ENCODE assay signal across 21 cellular contexts in the genomic region with DNA sequence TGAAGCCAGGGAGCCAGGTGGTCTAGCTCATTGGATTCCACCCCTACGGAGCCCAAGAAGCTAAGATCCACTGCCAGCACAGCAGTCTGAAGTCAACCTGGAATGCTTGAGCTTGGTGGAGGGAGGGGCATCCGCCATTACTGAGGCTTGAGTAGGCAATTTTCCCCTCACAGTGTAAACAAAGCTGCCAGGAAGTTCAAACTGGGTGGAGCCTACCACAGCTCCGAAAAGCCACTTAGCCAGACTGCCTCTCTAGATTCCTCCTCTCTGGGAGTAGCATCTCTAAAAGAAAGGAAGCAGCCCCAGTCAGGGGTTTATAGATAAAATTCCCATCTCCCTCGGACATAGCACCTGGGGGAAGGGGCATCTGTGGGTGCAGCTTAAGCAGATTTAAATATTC.
"Had no signal": no experiment of that assay in that cellular context is flagged by ENCODE, and none has a peak within 500 bp of the region (broad histone marks: within the 10 kb centered on the region; RNA-seq: fewer than 3 reads in every experiment).

No MANE protein-coding gene starts in this region.

- ATAC-seq: activated CD4-positive, CD25-positive, alpha-beta regulatory T cell treated with anti-CD3 and anti-CD28 coated beads, Interleukin-2, amount 50 U/mL, for 24 hours; activated CD8-positive, alpha-beta T cell treated with anti-CD3 and anti-CD28 coated beads, Interleukin-2, amount 10 ng/mL, durations not matched to agents 7 days and 5 days; left colon; lower lobe of right lung; natural killer cell; pancreas; right lobe of liver; stimulated activated effector memory CD8-positive, alpha-beta T cell treated with anti-CD3 and anti-CD28 coated beads, Interleukin-12 subunit alpha, Interleukin-12 subunit beta, amount 100 ng/mL, for 72 hours had no signal

- H3K9me3 ChIP-seq: lower lobe of right lung, pancreas, right lobe of liver, vagina had no signal

- H3K27me3 ChIP-seq: pancreas, right lobe of liver, stomach, vagina had no signal

- H3K36me3 Mint-ChIP-seq: activated naive CD8-positive, alpha-beta T cell treated with anti-CD3 and anti-CD28 coated beads, Interleukin-2, amount 10 ng/mL, durations not matched to agents 7 days and 5 days; natural killer cell; stimulated activated effector memory CD8-positive, alpha-beta T cell treated with anti-CD3 and anti-CD28 coated beads, Interleukin-12 subunit alpha, Interleukin-12 subunit beta, amount 100 ng/mL, for 72 hours had no signal

- H3K4me3 Mint-ChIP-seq: activated CD4-positive, alpha-beta T cell treated with anti-CD3 and anti-CD28 coated beads, Interleukin-2, amount 10 ng/mL, durations not matched to agents 7 days and 5 days; activated CD8-positive, alpha-beta T cell treated with anti-CD3 and anti-CD28 coated beads, Interleukin-2, amount 10 ng/mL, durations not matched to agents 7 days and 5 days; activated naive CD8-positive, alpha-beta T cell treated with anti-CD3 and anti-CD28 coated beads, Interleukin-2, amount 10 ng/mL, durations not matched to agents 7 days and 5 days; activated T-cell treated with anti-CD3 and anti-CD28 coated beads, Interleukin-2, amount 50 U/mL, for 24 hours; natural killer cell; stimulated activated effector memory CD8-positive, alpha-beta T cell treated with anti-CD3 and anti-CD28 coated beads, Interleukin-12 subunit alpha, Interleukin-12 subunit beta, amount 100 ng/mL, for 72 hours had no signal

- H3K27ac Mint-ChIP-seq: activated CD4-positive, alpha-beta T cell treated with anti-CD3 and anti-CD28 coated beads, Interleukin-2, amount 10 ng/mL, durations not matched to agents 7 days and 5 days; activated CD8-positive, alpha-beta T cell treated with anti-CD3 and anti-CD28 coated beads, Interleukin-2, amount 10 ng/mL, durations not matched to agents 7 days and 5 days; activated naive CD8-positive, alpha-beta T cell treated with anti-CD3 and anti-CD28 coated beads, Interleukin-2, amount 10 ng/mL, durations not matched to agents 7 days and 5 days; activated T-cell treated with anti-CD3 and anti-CD28 coated beads, Interleukin-2, amount 50 U/mL, for 24 hours; activated T-helper 2 cell treated with anti-CD3 and anti-CD28 coated beads, Interferon-gamma antibody, Interleukin-2, Interleukin-4, amounts not matched to agents 10 μg/mL and 5 μg/mL and 100 μg/mL, durations not matched to agents 14 hours and 24 hours and 36 hours; natural killer cell; stimulated activated effector memory CD8-positive, alpha-beta T cell treated with anti-CD3 and anti-CD28 coated beads, Interleukin-12 subunit alpha, Interleukin-12 subunit beta, amount 100 ng/mL, for 72 hours had no signal

- H3K4me1 ChIP-seq: lower lobe of right lung, pancreas, right lobe of liver, stomach, vagina had no signal

- H3K27ac ChIP-seq: lower lobe of right lung, pancreas, right lobe of liver, stomach, vagina had no signal

- DNase-seq: activated CD4-positive, alpha-beta T cell treated with anti-CD3 and anti-CD28 coated beads, Interleukin-2, amount 10 ng/mL, durations not matched to agents 7 days and 5 days; activated CD8-positive, alpha-beta T cell treated with anti-CD3 and anti-CD28 coated beads, Interleukin-2, amount 10 ng/mL, durations not matched to agents 7 days and 5 days; activated naive CD4-positive, alpha-beta T cell treated with Interleukin-2 at 50 U/mL for 16 hours; activated naive CD8-positive, alpha-beta T cell treated with anti-CD3 and anti-CD28 coated beads, Interleukin-2, amount 10 ng/mL, durations not matched to agents 7 days and 5 days; activated T-cell treated with anti-CD3 and anti-CD28 coated beads, Interleukin-2, amount 50 U/mL, for 24 hours; amygdala; dermis blood vessel endothelial cell; effector memory CD4-positive, alpha-beta T cell; left colon; lower lobe of right lung; natural killer cell; pancreas; right lobe of liver; small intestine; stimulated activated CD4-positive, alpha-beta T cell treated with anti-CD3 and anti-CD28 coated beads, Interleukin-4, amount 100 ng/mL, for 1 hour; stomach; trophoblast cell had no signal

- H3K4me1 Mint-ChIP-seq: activated CD4-positive, alpha-beta T cell treated with anti-CD3 and anti-CD28 coated beads, Interleukin-2, amount 10 ng/mL, durations not matched to agents 7 days and 5 days; activated naive CD8-positive, alpha-beta T cell treated with anti-CD3 and anti-CD28 coated beads, Interleukin-2, amount 10 ng/mL, durations not matched to agents 7 days and 5 days; natural killer cell; stimulated activated effector memory CD8-positive, alpha-beta T cell treated with anti-CD3 and anti-CD28 coated beads, Interleukin-12 subunit alpha, Interleukin-12 subunit beta, amount 100 ng/mL, for 72 hours had no signal

- H3K27me3 Mint-ChIP-seq: activated CD4-positive, alpha-beta T cell treated with anti-CD3 and anti-CD28 coated beads, Interleukin-2, amount 10 ng/mL, durations not matched to agents 7 days and 5 days; activated naive CD8-positive, alpha-beta T cell treated with anti-CD3 and anti-CD28 coated beads, Interleukin-2, amount 10 ng/mL, durations not matched to agents 7 days and 5 days; activated T-cell treated with anti-CD3 and anti-CD28 coated beads, Interleukin-2, amount 50 U/mL, for 24 hours had no signal

- H3K36me3 ChIP-seq: lower lobe of right lung, pancreas, right lobe of liver, stomach, vagina had no signal

- H3K4me3 ChIP-seq: lower lobe of right lung, pancreas, right lobe of liver, stomach, vagina had no signal
